Comparison of ENCODE assay signal across 8 cellular contexts in genomic region chr21:35050348-35051286, GRCh38. TPM values are rescaled to one million over a fixed set of nuclear protein-coding genes. Genes with fewer than 3 reads are reported as not detected.
DNase-seq lines count a peak whose midpoint lies in the region; ATAC-seq and TF ChIP-seq lines count a peak whose summit lies in the region.

No MANE protein-coding gene starts in this region.

- CTCF ChIA-PET in CD4-positive, alpha-beta T cell (lab: Charles Lee), result interaction anchor here (0.7 to 3.8 kb wide), 20 partner anchors 18 to 350 kb away, joined by 3 to 14 read pairs (median 5); no protein-coding TSS in a partner anchor
- CTCF ChIA-PET in activated B cell treated with CpG ODN at 0.5 μM for 24 hours (lab: Charles Lee), result interaction anchor here (0.7 to 4.7 kb wide), 25 partner anchors 9 to 1010 kb away, joined by 3 to 46 read pairs (median 4); partner anchors contain the start of gene SETD4
- CTCF ChIA-PET in WTC11 (lab: Charles Lee), result interaction anchor here (1.2 to 2.1 kb wide), 11 partner anchors 16 to 789 kb away, joined by 3 to 16 read pairs (median 4); no protein-coding TSS in a partner anchor

- ATAC-seq in CD4-positive, alpha-beta T cell (ENCODE audit: poor library complexity), result no peak
- peak; percentile 13 for ATAC-seq in activated B cell treated with CpG ODN at 0.5 μM for 24 hours (ENCODE audit: low read depth)
- ATAC-seq in WTC11, result no peak

- peak overlapping the region; percentile 28 for H3K9ac ChIP-seq in mucosa of stomach (ENCODE audit: low read length)

- no peaks in the 10 kb centered on the region for H3K36me3 ChIP-seq in mucosa of stomach (ENCODE audit: control insufficient read depth, insufficient read depth, low read length)
- H3K36me3 ChIP-seq in H7 (replicated peaks; ENCODE audit: control insufficient read depth, insufficient read depth, low read length), result no peaks in the 10 kb centered on the region

- DNase-seq in CD4-positive, alpha-beta T cell, result no peak
- DNase-seq in HCEC 1CT, result peak; percentile 67
- no peak for DNase-seq in activated B cell treated with CpG ODN at 0.5 μM for 24 hours
- no peak for DNase-seq in WTC11 (ENCODE audit: low spot score)
- no peak for DNase-seq in retina
- DNase-seq in H7, result no peak
- no peak for DNase-seq in T1000 (lab: John Stamatoyannopoulos, UW)

- peak overlapping the region; percentile 40 for H3K27ac ChIP-seq in CD4-positive, alpha-beta T cell (ENCODE audit: low read depth, low read length)

- no peaks in the 10 kb centered on the region for H3K27me3 Mint-ChIP-seq in CD4-positive, alpha-beta T cell
- H3K27me3 Mint-ChIP-seq in activated B cell treated with CpG ODN at 0.5 μM for 24 hours (no peaks in the 10 kb centered on the region), WTC11 (ENCODE audit: low read depth) (no peaks in the 10 kb centered on the region; the same call in 1 of the 2 replicates)

- peak overlapping the region; percentile 96 for H3K4me3 Mint-ChIP-seq in CD4-positive, alpha-beta T cell
- H3K4me3 Mint-ChIP-seq in activated B cell treated with CpG ODN at 0.5 μM for 24 hours (peak overlapping the region; percentile 68), WTC11 (no peak overlapping the region)

- no peaks in the 10 kb centered on the region for H3K27me3 ChIP-seq in CD4-positive, alpha-beta T cell (ENCODE audit: control insufficient read depth, insufficient read depth, low read length)
- H3K27me3 ChIP-seq in mucosa of stomach (ENCODE audit: control insufficient read depth, insufficient read depth, low read length) (no peaks in the 10 kb centered on the region), H7 (ENCODE audit: control insufficient read depth, insufficient read depth, low read length) (no peaks in the 10 kb centered on the region)

- peaks cover 40% of the 10 kb centered on the region for H3K4me1 ChIP-seq in mucosa of stomach (ENCODE audit: control insufficient read depth, insufficient read depth, low read length)

- H3K27ac Mint-ChIP-seq in CD4-positive, alpha-beta T cell, result peak overlapping the region; percentile 97
- H3K27ac Mint-ChIP-seq in activated B cell treated with CpG ODN at 0.5 μM for 24 hours, result peak overlapping the region; percentile 97
- H3K27ac Mint-ChIP-seq in WTC11, result no peak overlapping the region

- H3K4me3 ChIP-seq in mucosa of stomach (ENCODE audit: low read length) (no peak overlapping the region), H7 (ENCODE audit: insufficient read depth, low read depth, low read length) (no peak overlapping the region)

- TF ChIP-seq CTCF in CD4-positive, alpha-beta T cell (IDR thresholded peaks at IDR 0.05), result no peak
- TF ChIP-seq CTCF in activated B cell treated with CpG ODN at 0.5 μM for 24 hours (IDR thresholded peaks at IDR 0.05) (no peak), WTC11 (IDR thresholded peaks at IDR 0.05) (no peak)

- intact Hi-C loops in CD4-positive, alpha-beta T cell (cut with DNase I, micrococcal nuclease), result loop anchor here (1.0 to 10.0 kb wide), 4 partner anchors 350 to 784 kb away; no protein-coding TSS in a partner anchor
- intact Hi-C loops in activated B cell treated with CpG ODN at 0.5 μM for 24 hours (cut with micrococcal nuclease), result loop anchor here (1.0 to 10.0 kb wide), 12 partner anchors 53 to 978 kb away; no protein-coding TSS in a partner anchor

- H3K9me3 ChIP-seq in CD4-positive, alpha-beta T cell (ENCODE audit: control insufficient read depth, low read length), result no peaks in the 10 kb centered on the region
- H3K9me3 ChIP-seq in mucosa of stomach (ENCODE audit: control insufficient read depth, low read length), result no peaks in the 10 kb centered on the region

- peaks cover 72% of the 10 kb centered on the region for H3K4me1 Mint-ChIP-seq in CD4-positive, alpha-beta T cell (ENCODE audit: low read depth)
- H3K4me1 Mint-ChIP-seq in activated B cell treated with CpG ODN at 0.5 μM for 24 hours (peaks cover 68% of the 10 kb centered on the region), WTC11 (peaks cover 33% of the 10 kb centered on the region)

- H3K9me3 Mint-ChIP-seq in CD4-positive, alpha-beta T cell, result no peaks in the 10 kb centered on the region
- H3K9me3 Mint-ChIP-seq in activated B cell treated with CpG ODN at 0.5 μM for 24 hours (no peaks in the 10 kb centered on the region), WTC11 (no peaks in the 10 kb centered on the region)

- POLR2A ChIA-PET in CD4-positive, alpha-beta T cell (lab: Charles Lee), result interaction anchor here (0.6 to 11.6 kb wide), 11 partner anchors 12 to 789 kb away, joined by 3 to 227 read pairs (median 7); no protein-coding TSS in a partner anchor
- POLR2A ChIA-PET in activated B cell treated with CpG ODN at 0.5 μM for 24 hours (lab: Charles Lee) (interaction anchor here (0.6 to 7.9 kb wide), 24 partner anchors 8 to 1086 kb away, joined by 3 to 290 read pairs (median 6); partner anchors contain the start of gene SETD4), WTC11 (lab: Charles Lee) (no interaction called here)

- H3K36me3 Mint-ChIP-seq in CD4-positive, alpha-beta T cell (ENCODE audit: low read depth), result peaks cover 35% of the 10 kb centered on the region
- peaks cover 18% of the 10 kb centered on the region for H3K36me3 Mint-ChIP-seq in activated B cell treated with CpG ODN at 0.5 μM for 24 hours (ENCODE audit: low read depth)
- no peaks in the 10 kb centered on the region for H3K36me3 Mint-ChIP-seq in WTC11

TF ChIP-seq in WTC11, 78 proteins besides CTCF, POLR2A, EP300 and RAD21:
- TF ChIP-seq ZNF263 (CRISPR knock-in tag; IDR thresholded peaks at IDR 0.05; ENCODE audit: low read depth) (no peak), ZNF416 (CRISPR knock-in tag; IDR thresholded peaks at IDR 0.05) (no peak), CREM (CRISPR knock-in tag; IDR thresholded peaks at IDR 0.05) (no peak), JUN (CRISPR knock-in tag; IDR thresholded peaks at IDR 0.05) (no peak)
- TF ChIP-seq, protein P1, sequence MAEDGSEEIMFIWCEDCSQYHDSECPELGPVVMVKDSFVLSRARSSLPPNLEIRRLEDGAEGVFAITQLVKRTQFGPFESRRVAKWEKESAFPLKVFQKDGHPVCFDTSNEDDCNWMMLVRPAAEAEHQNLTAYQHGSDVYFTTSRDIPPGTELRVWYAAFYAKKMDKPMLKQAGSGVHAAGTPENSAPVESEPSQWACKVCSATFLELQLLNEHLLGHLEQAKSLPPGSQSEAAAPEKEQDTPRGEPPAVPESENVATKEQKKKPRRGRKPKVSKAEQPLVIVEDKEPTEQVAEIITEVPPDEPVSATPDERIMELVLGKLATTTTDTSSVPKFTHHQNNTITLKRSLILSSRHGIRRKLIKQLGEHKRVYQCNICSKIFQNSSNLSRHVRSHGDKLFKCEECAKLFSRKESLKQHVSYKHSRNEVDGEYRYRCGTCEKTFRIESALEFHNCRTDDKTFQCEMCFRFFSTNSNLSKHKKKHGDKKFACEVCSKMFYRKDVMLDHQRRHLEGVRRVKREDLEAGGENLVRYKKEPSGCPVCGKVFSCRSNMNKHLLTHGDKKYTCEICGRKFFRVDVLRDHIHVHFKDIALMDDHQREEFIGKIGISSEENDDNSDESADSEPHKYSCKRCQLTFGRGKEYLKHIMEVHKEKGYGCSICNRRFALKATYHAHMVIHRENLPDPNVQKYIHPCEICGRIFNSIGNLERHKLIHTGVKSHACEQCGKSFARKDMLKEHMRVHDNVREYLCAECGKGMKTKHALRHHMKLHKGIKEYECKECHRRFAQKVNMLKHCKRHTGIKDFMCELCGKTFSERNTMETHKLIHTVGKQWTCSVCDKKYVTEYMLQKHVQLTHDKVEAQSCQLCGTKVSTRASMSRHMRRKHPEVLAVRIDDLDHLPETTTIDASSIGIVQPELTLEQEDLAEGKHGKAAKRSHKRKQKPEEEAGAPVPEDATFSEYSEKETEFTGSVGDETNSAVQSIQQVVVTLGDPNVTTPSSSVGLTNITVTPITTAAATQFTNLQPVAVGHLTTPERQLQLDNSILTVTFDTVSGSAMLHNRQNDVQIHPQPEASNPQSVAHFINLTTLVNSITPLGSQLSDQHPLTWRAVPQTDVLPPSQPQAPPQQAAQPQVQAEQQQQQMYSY (CRISPR knock-in tag; IDR thresholded peaks at IDR 0.05), result no peak
TF ChIP-seq in WTC11: peak in this region for 0.

RNA-seq across cellular contexts. Expression of gene RUNX1, which starts 1.5 kb away (rescaled TPM):
- 10 to 100 TPM; 71.7 to 74.3 TPM for total RNA-seq in CD4-positive, alpha-beta T cell
- total RNA-seq in activated B cell treated with CpG ODN at 0.5 μM for 24 hours (83.4 and 92.1 TPM in 2 replicates), WTC11 (2021) (1.0 to 2.2 TPM (median 1.3 TPM) in 3 replicates)
- total RNA-seq in H7 (2014; rRNA removed; shearing (Covaris generic)), result 0.48 and 0.55 TPM in 2 replicates

Comparison
In these comparisons a context has a peak if more than half of its experiments do, and no peak if none do; other contexts are left out.
1. RNA of gene RUNX1, which starts 1.5 kb away (total RNA-seq): 83.4 to 92.1 TPM in activated B cell treated with CpG ODN at 0.5 μM for 24 hours and 71.7 to 74.3 TPM in CD4-positive, alpha-beta T cell; 1.0 to 2.2 TPM in WTC11 and 0.48 to 0.55 TPM in H7; every median in the first group is over 10 times any median in the second.